1 cellular context compared by ENCODE assay signal in genomic region chr17:78421084-78421533, GRCh38.
TF ChIP-seq lines count a peak whose summit lies in the region.

No MANE protein-coding gene starts in this region.

TF ChIP-seq in K562, 482 proteins besides CTCF, POLR2A, EP300 and RAD21:
- no peak for TF ChIP-seq PRPF4 (IDR thresholded peaks at IDR 0.05; ENCODE audit: insufficient read depth, low read depth, low read length, poor library complexity, severe bottlenecking)
- TF ChIP-seq KDM5B (IDR thresholded peaks at IDR 0.05; ENCODE audit: insufficient replicate concordance, low read depth, low read length): no peak
- TF ChIP-seq FOXJ3 (CRISPR knock-in tag; IDR thresholded peaks at IDR 0.05): no peak
- no peak for TF ChIP-seq ZNF561 (CRISPR knock-in tag; conservative IDR thresholded peaks at IDR 0.05)
- no peak for TF ChIP-seq KLF10 (CRISPR knock-in tag; IDR thresholded peaks at IDR 0.05)
- no peak for TF ChIP-seq BDP1 (IDR thresholded peaks at IDR 0.05; ENCODE audit: insufficient read depth, insufficient read length)
- no peak for TF ChIP-seq BRF2 (IDR thresholded peaks at IDR 0.05; ENCODE audit: borderline replicate concordance, insufficient read depth, insufficient read length)
- TF ChIP-seq ZNF655 (CRISPR knock-in tag; IDR thresholded peaks at IDR 0.05): no peak
- no peak for TF ChIP-seq ZC3H8 (IDR thresholded peaks at IDR 0.05)
- TF ChIP-seq BCOR (IDR thresholded peaks at IDR 0.05): no peak
- no peak for TF ChIP-seq THRA (IDR thresholded peaks at IDR 0.05)
